8 cellular contexts compared by ENCODE assay signal in genomic region chr7:6272481-6273323, GRCh38. TPM values are rescaled to one million over a fixed set of nuclear protein-coding genes. Genes with fewer than 3 reads are reported as not detected.
A peak's percentile ranks its signal among the peaks of the same experiment; 100 is the strongest.
DNase-seq lines count a peak whose midpoint lies in the region; ATAC-seq and TF ChIP-seq lines count a peak whose summit lies in the region.

Gene CYTH3, minus strand, starts transcription at chr7:6272624. Its CDS starts 117 bp downstream, at chr7:6272507.

- H3K36me3 ChIP-seq in Panc1 (ENCODE audit: control insufficient read depth, insufficient read depth, low read length), result no peaks in the 10 kb centered on the region; the same call in 1 of the 2 replicates

- ATAC-seq in GM19455 (IDR thresholded peaks at IDR 0.05; ENCODE audit: unreplicated experiment) (peak; percentile 89), Panc1 (peak; percentile 93), naive B cell (ENCODE audit: low read depth in 2 of 2) (peak; percentile 81 to 88)
- peak; percentile 87 for ATAC-seq in stimulated activated effector memory CD8-positive, alpha-beta T cell treated with anti-CD3 and anti-CD28 coated beads, Interleukin-12 subunit alpha, Interleukin-12 subunit beta, amount 100 ng/mL, for 72 hours

- H3K27me3 Mint-ChIP-seq in activated T-helper 1 cell treated with anti-CD3 and anti-CD28 coated beads, Interleukin-12 subunit alpha, Interleukin-12 subunit beta, Interleukin-2, Interleukin-4 antibody, amounts not matched to agents 30 ng/mL and 10 ng/mL and 1 ng/mL, durations not matched to agents 14 hours and 24 hours and 36 hours (ENCODE audit: insufficient read depth), result peaks cover 61% of the 10 kb centered on the region
- no peaks in the 10 kb centered on the region for H3K27me3 Mint-ChIP-seq in naive B cell

- CTCF ChIA-PET in Panc1 (lab: Charles Lee), result interaction anchor here (0.6 to 1.2 kb wide), 2 partner anchors 20 to 108 kb away, joined by 4 to 6 read pairs; no protein-coding TSS in a partner anchor

- H3K27ac ChIP-seq in HL-60 (replicated peaks) (peak within 1 kb of the TSS; percentile 47), Panc1 (ENCODE audit: low read length) (peak within 1 kb of the TSS; percentile 78)

- H3K27ac Mint-ChIP-seq in activated T-helper 1 cell treated with anti-CD3 and anti-CD28 coated beads, Interleukin-12 subunit alpha, Interleukin-12 subunit beta, Interleukin-2, Interleukin-4 antibody, amounts not matched to agents 30 ng/mL and 10 ng/mL and 1 ng/mL, durations not matched to agents 14 hours and 24 hours and 36 hours, result no peak within 1 kb of the TSS
- peak within 1 kb of the TSS in 5 of 6 donors; percentile 29 to 94 (median 88) for H3K27ac Mint-ChIP-seq in naive B cell
- H3K27ac Mint-ChIP-seq in stimulated activated effector memory CD8-positive, alpha-beta T cell treated with anti-CD3 and anti-CD28 coated beads, Interleukin-12 subunit alpha, Interleukin-12 subunit beta, amount 100 ng/mL, for 72 hours, result peak within 1 kb of the TSS; percentile 77

- intact Hi-C loops in Panc1 (cut with micrococcal nuclease; ENCODE audit: unreplicated experiment), result no loop called here
- intact Hi-C loops in activated T-helper 1 cell treated with anti-CD3 and anti-CD28 coated beads, Interleukin-12 subunit alpha, Interleukin-12 subunit beta, Interleukin-2, Interleukin-4 antibody, amounts not matched to agents 30 ng/mL and 10 ng/mL and 1 ng/mL, durations not matched to agents 14 hours and 24 hours and 36 hours (cut with micrococcal nuclease), result loop anchor here (2.0 to 5.0 kb wide), 3 partner anchors 50 to 714 kb away; no protein-coding TSS in a partner anchor

- no peaks in the 10 kb centered on the region for H3K36me3 Mint-ChIP-seq in activated T-helper 1 cell treated with anti-CD3 and anti-CD28 coated beads, Interleukin-12 subunit alpha, Interleukin-12 subunit beta, Interleukin-2, Interleukin-4 antibody, amounts not matched to agents 30 ng/mL and 10 ng/mL and 1 ng/mL, durations not matched to agents 14 hours and 24 hours and 36 hours (ENCODE audit: low read depth)
- H3K36me3 Mint-ChIP-seq in naive B cell, result no peaks in the 10 kb centered on the region
- H3K36me3 Mint-ChIP-seq in stimulated activated effector memory CD8-positive, alpha-beta T cell treated with anti-CD3 and anti-CD28 coated beads, Interleukin-12 subunit alpha, Interleukin-12 subunit beta, amount 100 ng/mL, for 72 hours, result no peaks in the 10 kb centered on the region

- H3K4me1 ChIP-seq in Panc1 (ENCODE audit: control insufficient read depth, insufficient read depth, low read length), result peaks cover 32% of the 10 kb centered on the region

- POLR2A ChIA-PET in Panc1 (lab: Charles Lee), result interaction anchor here (0.7 kb wide), 1 partner anchor 1296 kb away, joined by 5 read pairs; no protein-coding TSS in a partner anchor

- BruUV-seq in Panc1 (replicated peaks; lab: Mats Ljungman, UMichigan), result no TSS peak

- no peaks in the 10 kb centered on the region for H3K27me3 ChIP-seq in HL-60 (ENCODE audit: insufficient read depth, poor library complexity, severe bottlenecking)
- H3K27me3 ChIP-seq in Panc1 (ENCODE audit: control insufficient read depth, insufficient read depth, low read length), result no peaks in the 10 kb centered on the region

- no peaks in the 10 kb centered on the region for H3K9me3 ChIP-seq in Panc1 (ENCODE audit: control insufficient read depth, insufficient read depth, low read depth, low read length)

- in situ Hi-C loops in Panc1 (cut with HindIII; ENCODE audit: low pct_unique_long_range_greater_than_20kb, low sequenced_read_pairs), result no loop called here

- H3K4me3 Mint-ChIP-seq in activated T-helper 1 cell treated with anti-CD3 and anti-CD28 coated beads, Interleukin-12 subunit alpha, Interleukin-12 subunit beta, Interleukin-2, Interleukin-4 antibody, amounts not matched to agents 30 ng/mL and 10 ng/mL and 1 ng/mL, durations not matched to agents 14 hours and 24 hours and 36 hours, result peak within 1 kb of the TSS; percentile 79
- H3K4me3 Mint-ChIP-seq in naive B cell, result peak within 1 kb of the TSS; percentile 86 to 98 (median 94)
- H3K4me3 Mint-ChIP-seq in stimulated activated effector memory CD8-positive, alpha-beta T cell treated with anti-CD3 and anti-CD28 coated beads, Interleukin-12 subunit alpha, Interleukin-12 subunit beta, amount 100 ng/mL, for 72 hours, result peak within 1 kb of the TSS; percentile 82

- H3K9me3 Mint-ChIP-seq in activated T-helper 1 cell treated with anti-CD3 and anti-CD28 coated beads, Interleukin-12 subunit alpha, Interleukin-12 subunit beta, Interleukin-2, Interleukin-4 antibody, amounts not matched to agents 30 ng/mL and 10 ng/mL and 1 ng/mL, durations not matched to agents 14 hours and 24 hours and 36 hours, result no peaks in the 10 kb centered on the region
- peaks cover 0 to 1% (median 0%) of the 10 kb centered on the region in 7 donors for H3K9me3 Mint-ChIP-seq in naive B cell
- no peaks in the 10 kb centered on the region for H3K9me3 Mint-ChIP-seq in stimulated activated effector memory CD8-positive, alpha-beta T cell treated with anti-CD3 and anti-CD28 coated beads, Interleukin-12 subunit alpha, Interleukin-12 subunit beta, amount 100 ng/mL, for 72 hours

- H3K4me3 ChIP-seq in HL-60 (replicated peaks; ENCODE audit: insufficient read depth, low read length), result peak within 1 kb of the TSS; percentile 83
- peak within 1 kb of the TSS; percentile 83 to 93 for H3K4me3 ChIP-seq in Panc1 (ENCODE audit: low read depth in 2 of 2, low read length in 2 of 2)

- DNase-seq in COR-L47 (lab: John Stamatoyannopoulos, UW) (peak; percentile 51), HL-60 (ENCODE audit: low read depth in 1 of 2, low spot score in 1 of 2) (peak; percentile 53 to 67), Panc1 (ENCODE audit: low read depth, low spot score) (no peak), fibroblast of gingiva (ENCODE audit: low read depth) (peak; percentile 71), naive B cell (peak; percentile 86)
- DNase-seq in activated T-helper 1 cell treated with anti-CD3 and anti-CD28 coated beads, Interleukin-12 subunit alpha, Interleukin-12 subunit beta, Interleukin-2, Interleukin-4 antibody, amounts not matched to agents 30 ng/mL and 10 ng/mL and 1 ng/mL, durations not matched to agents 14 hours and 24 hours and 36 hours (ENCODE audit: low spot score), result peak; percentile 79
- peak; percentile 86 to 89 for DNase-seq in stimulated activated effector memory CD8-positive, alpha-beta T cell treated with anti-CD3 and anti-CD28 coated beads, Interleukin-12 subunit alpha, Interleukin-12 subunit beta, amount 100 ng/mL, for 72 hours (ENCODE audit: low spot score in 2 of 2)

- TF ChIP-seq CTCF in HL-60 (IDR thresholded peaks at IDR 0.05; ENCODE audit: insufficient read depth, low read length) (no peak), Panc1 (IDR thresholded peaks at IDR 0.05) (no peak)

- H3K4me1 Mint-ChIP-seq in activated T-helper 1 cell treated with anti-CD3 and anti-CD28 coated beads, Interleukin-12 subunit alpha, Interleukin-12 subunit beta, Interleukin-2, Interleukin-4 antibody, amounts not matched to agents 30 ng/mL and 10 ng/mL and 1 ng/mL, durations not matched to agents 14 hours and 24 hours and 36 hours (ENCODE audit: low read depth), result peaks cover 19% of the 10 kb centered on the region
- H3K4me1 Mint-ChIP-seq in naive B cell, result peaks cover 13 to 34% (median 20%) of the 10 kb centered on the region in 3 donors
- H3K4me1 Mint-ChIP-seq in stimulated activated effector memory CD8-positive, alpha-beta T cell treated with anti-CD3 and anti-CD28 coated beads, Interleukin-12 subunit alpha, Interleukin-12 subunit beta, amount 100 ng/mL, for 72 hours, result peaks cover 22% of the 10 kb centered on the region

RNA-seq across cellular contexts. Expression of gene CYTH3, which starts in this region (rescaled TPM):
- total RNA-seq in Panc1 (2021; ENCODE audit: unreplicated experiment), result 35.5 TPM
- 41.6 TPM for polyA plus RNA-seq in Panc1 (2012; ENCODE audit: insufficient read length)
- total RNA-seq in activated T-helper 1 cell treated with anti-CD3 and anti-CD28 coated beads, Interleukin-12 subunit alpha, Interleukin-12 subunit beta, Interleukin-2, Interleukin-4 antibody, amounts not matched to agents 30 ng/mL and 10 ng/mL and 1 ng/mL, durations not matched to agents 14 hours and 24 hours and 36 hours, result 0.65 and 1.7 TPM in 2 replicates
- 1 to 10 TPM; 2.1 to 5.7 (median 2.7) TPM for polyA plus RNA-seq in naive B cell (ENCODE audit: low read depth in 6 of 6)

Comparison
In these comparisons a context has a peak if more than half of its experiments do, and no peak if none do; other contexts are left out.
1. RNA of gene CYTH3 (total RNA-seq): 35.5 TPM in Panc1 (single experiment); 0.65 to 1.7 TPM in activated T-helper 1 cell treated with anti-CD3 and anti-CD28 coated beads, Interleukin-12 subunit alpha, Interleukin-12 subunit beta, Interleukin-2, Interleukin-4 antibody, amounts not matched to agents 30 ng/mL and 10 ng/mL and 1 ng/mL, durations not matched to agents 14 hours and 24 hours and 36 hours; every median in the first group is over 10 times any median in the second.
2. Peak in every context shown above with its lines, with median percentiles within 50 percentile points of each other: ATAC-seq and H3K4me3 Mint-ChIP-seq.